In the genomic region with DNA sequence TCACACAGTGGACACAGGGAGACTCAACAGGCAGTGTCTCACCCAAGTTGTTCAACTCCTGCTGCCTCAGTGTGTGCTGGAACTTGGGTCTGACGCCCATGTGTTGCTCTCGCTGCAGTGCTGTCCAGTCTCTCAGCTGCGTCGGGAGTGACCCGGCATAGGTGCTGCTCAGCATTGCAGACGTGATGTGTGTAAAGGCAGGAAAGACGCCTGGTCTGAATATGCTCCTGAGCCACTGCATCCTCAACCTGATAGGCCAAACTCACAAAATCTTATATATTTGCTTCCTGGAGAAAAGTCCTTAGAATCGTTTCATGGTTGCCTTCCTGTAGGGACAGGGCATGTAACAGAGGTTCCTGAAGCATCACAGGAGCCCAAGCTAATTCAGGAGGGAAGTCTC, we compare ENCODE assay signal across 23 cellular contexts.
"Had no signal": no experiment of that assay in that cellular context is flagged by ENCODE, and none has a peak within 500 bp of the region (broad histone marks: within the 10 kb centered on the region; RNA-seq: fewer than 3 reads in every experiment).

No MANE protein-coding gene starts in this region.

- H2AFZ ChIP-seq: parathyroid adenoma had no signal

- H3K79me2 ChIP-seq: parathyroid adenoma had no signal

- DNase-seq: nephron progenitor cell; occipital lobe; ovary; posterior cingulate gyrus; psoas muscle; right cardiac atrium; right lobe of liver; sigmoid colon; small intestine; stimulated activated CD4-positive, alpha-beta T cell treated with anti-CD3 and anti-CD28 coated beads, Interleukin-15, amount 100 ng/mL, for 24 hours; stimulated activated CD4-positive, alpha-beta T cell treated with anti-CD3 and anti-CD28 coated beads, Interleukin-2, amount 100 ng/mL, for 24 hours; stimulated activated CD4-positive, alpha-beta T cell treated with anti-CD3 and anti-CD28 coated beads, Interleukin-2, amount 100 ng/mL, for 48 hours; stimulated activated CD4-positive, alpha-beta T cell treated with anti-CD3 and anti-CD28 coated beads, Interleukin-4, amount 100 ng/mL, for 24 hours; stimulated activated naive B cell treated with anti-CD40 and anti-IgM and Interleukin-4, amounts not matched to agents 10 μg/mL and 1 μg/mL and 100 μg/mL, for 72 hours; stimulated activated naive CD4-positive, alpha-beta T cell treated with Interleukin-2 at 50 U/mL for 16 hours; stomach; thyroid gland; trophoblast cell; upper lobe of left lung had no signal

- H3K27me3 ChIP-seq: ovary, right lobe of liver, thyroid gland, upper lobe of left lung, vagina had no signal

- H3K36me3 ChIP-seq: ovary, right lobe of liver, sigmoid colon, stomach, thoracic aorta, thyroid gland, tibial nerve, upper lobe of left lung, vagina had no signal

- H3K27ac ChIP-seq: ovary, parathyroid adenoma, psoas muscle, right lobe of liver, sigmoid colon, stomach, thoracic aorta, thyroid gland, tibial nerve, upper lobe of left lung, vagina had no signal

- H3K4me1 ChIP-seq: parathyroid adenoma, psoas muscle, right lobe of liver, sigmoid colon, stomach, thyroid gland, tibial nerve, upper lobe of left lung, vagina had no signal

- H3K4me3 ChIP-seq: ovary, psoas muscle, right lobe of liver, sigmoid colon, stomach, thoracic aorta, thyroid gland, tibial nerve, upper lobe of left lung, vagina had no signal

- H3K9me3 ChIP-seq: ovary, psoas muscle, right lobe of liver, stomach, thoracic aorta, thyroid gland, tibial nerve, upper lobe of left lung, vagina had no signal
